ENCODE assay signal across 8 cellular contexts in genomic region chr9:87678650-87679355, GRCh38. TPM values are rescaled to one million over a fixed set of nuclear protein-coding genes. Genes with fewer than 3 reads are reported as not detected.
A peak's percentile ranks its signal among the peaks of the same experiment; 100 is the strongest.
DNase-seq lines count a peak whose midpoint lies in the region; ATAC-seq and TF ChIP-seq lines count a peak whose summit lies in the region.

No MANE protein-coding gene starts in this region.

- H3K36me3 ChIP-seq in SU-DHL-6 (ENCODE audit: low read length) (no peaks in the 10 kb centered on the region), endodermal cell (ENCODE audit: control insufficient read depth, insufficient read depth, low read length) (peaks cover 45% of the 10 kb centered on the region), lung (ENCODE audit: control insufficient read depth in 2 of 2, insufficient read depth in 2 of 2, low read length in 2 of 2) (peaks cover 0 to 13% of the 10 kb centered on the region in 2 donors), upper lobe of right lung (peaks cover 30% of the 10 kb centered on the region)

- H3K9me3 ChIP-seq in SU-DHL-6 (ENCODE audit: insufficient read depth, low read length) = no peaks in the 10 kb centered on the region
- H3K9me3 ChIP-seq in endodermal cell (ENCODE audit: control insufficient read depth, low read length) = no peaks in the 10 kb centered on the region
- H3K9me3 ChIP-seq in lung (ENCODE audit: control insufficient read depth in 2 of 2, insufficient read depth in 1 of 2, low read length in 1 of 2) = no peaks in the 10 kb centered on the region
- no peaks in the 10 kb centered on the region for H3K9me3 ChIP-seq in upper lobe of right lung

- TF ChIP-seq CTCF in LNCAP (IDR thresholded peaks at IDR 0.05) (peak; percentile 83), SU-DHL-6 (IDR thresholded peaks at IDR 0.05; ENCODE audit: insufficient read depth, low read length, poor library complexity, severe bottlenecking) (peak; percentile 58), endodermal cell (conservative IDR thresholded peaks at IDR 0.05) (peak; percentile 86), lung (IDR thresholded peaks at IDR 0.05; ENCODE audit: control extremely low read depth, extremely low read depth) (peak; percentile 45), upper lobe of right lung (IDR thresholded peaks at IDR 0.05) (peak; percentile 81)

- H3K27ac Mint-ChIP-seq in endodermal cell = no peak overlapping the region

- intact Hi-C loops in upper lobe of right lung (cut with DNase I) = no loop called here

- H3K4me1 Mint-ChIP-seq in endodermal cell = no peaks in the 10 kb centered on the region

- H4K20me1 ChIP-seq in SU-DHL-6 (ENCODE audit: low read depth, low read length) = no peaks in the 10 kb centered on the region

- DNase-seq in SKM-1 treated with dmso at 0.1 percent for 144 hours (lab: John Stamatoyannopoulos, UW; ENCODE audit: unreplicated experiment) (peak; percentile 2), SKM-1 (lab: John Stamatoyannopoulos, UW; ENCODE audit: unreplicated experiment) (no peak), endodermal cell (peak; percentile 85), lung (ENCODE audit: low spot score) (peak; percentile 54), upper lobe of right lung (no peak)

- peaks cover 45% of the 10 kb centered on the region for H3K36me3 Mint-ChIP-seq in endodermal cell (ENCODE audit: low read depth)

- no peak overlapping the region for H3K9ac ChIP-seq in SU-DHL-6 (ENCODE audit: low read length)
- no peak overlapping the region for H3K9ac ChIP-seq in endodermal cell (ENCODE audit: extremely low read depth, low read length, poor library complexity, severe bottlenecking)

- no peaks in the 10 kb centered on the region for H3K27me3 Mint-ChIP-seq in endodermal cell (ENCODE audit: insufficient read depth)

- H3K4me1 ChIP-seq in endodermal cell (ENCODE audit: control insufficient read depth, insufficient read depth, low read length) (no peaks in the 10 kb centered on the region), lung (ENCODE audit: control insufficient read depth in 2 of 2, insufficient read depth in 2 of 2, low read length in 2 of 2) (no peaks in the 10 kb centered on the region), upper lobe of right lung (no peaks in the 10 kb centered on the region)

- no peak overlapping the region for H3K4me2 ChIP-seq in SU-DHL-6 (ENCODE audit: low read depth, low read length, poor library complexity, severe bottlenecking)

- H3K4me3 Mint-ChIP-seq in endodermal cell = no peak overlapping the region

- H3K27ac ChIP-seq in SU-DHL-6 (ENCODE audit: low read depth, low read length) (no peak overlapping the region), endodermal cell (ENCODE audit: low read depth, low read length) (no peak overlapping the region), lung (ENCODE audit: low read depth in 1 of 2, low read length in 1 of 2) (no peak overlapping the region), upper lobe of right lung (no peak overlapping the region)

- no peak for ATAC-seq in lung (ENCODE audit: insufficient read depth, low FRiP score)
- ATAC-seq in upper lobe of right lung = peak; percentile 53
- ATAC-seq in GM18868 (IDR thresholded peaks at IDR 0.05; ENCODE audit: unreplicated experiment) = no peak

- H3K9me2 ChIP-seq in SU-DHL-6 (replicated peaks; ENCODE audit: insufficient read depth, low read length) = no peaks in the 10 kb centered on the region

- no peak overlapping the region for H2AFZ ChIP-seq in SU-DHL-6 (ENCODE audit: low read depth, low read length, severe bottlenecking)

- H3K27me3 ChIP-seq in SU-DHL-6 (ENCODE audit: low read length) = no peaks in the 10 kb centered on the region
- no peaks in the 10 kb centered on the region for H3K27me3 ChIP-seq in endodermal cell (ENCODE audit: control insufficient read depth, insufficient read depth, low read length, poor library complexity, severe bottlenecking)
- no peaks in the 10 kb centered on the region for H3K27me3 ChIP-seq in lung (ENCODE audit: control insufficient read depth, insufficient read depth)
- no peaks in the 10 kb centered on the region for H3K27me3 ChIP-seq in upper lobe of right lung

- H3K79me2 ChIP-seq in SU-DHL-6 (ENCODE audit: insufficient read depth, low read length) = no peaks in the 10 kb centered on the region

- 88 to 97% methylated on average over 7 to 9 of the region's 9 CpGs for WGBS in endodermal cell (ENCODE audit: insufficient coverage in 1 of 2, insufficient read length in 1 of 2), 2 experiments
- 82 to 83% methylated on average over 9 of the region's 9 CpGs for WGBS in lung, 2 donors

- H3F3A ChIP-seq in SU-DHL-6 (ENCODE audit: insufficient read depth) = no peaks in the 10 kb centered on the region

- H3K9me3 Mint-ChIP-seq in endodermal cell = no peaks in the 10 kb centered on the region

- no peak overlapping the region for H3K4me3 ChIP-seq in SU-DHL-6 (ENCODE audit: insufficient read depth, low read length, poor library complexity, severe bottlenecking)
- H3K4me3 ChIP-seq in endodermal cell (ENCODE audit: low read length) = no peak overlapping the region
- no peak overlapping the region for H3K4me3 ChIP-seq in lung
- no peak overlapping the region for H3K4me3 ChIP-seq in upper lobe of right lung

RNA-seq across cellular contexts. Expression of gene CTSL, which starts 47.1 kb away (rescaled TPM):
- total RNA-seq in endodermal cell (100 to 1,000 TPM in 1 of 2 donors, 10 to 100 TPM in 1; 81.2 to 131 TPM), lung (100 to 1,000 TPM; 126 to 301 TPM), upper lobe of right lung (146 TPM)
- polyA plus RNA-seq in endodermal cell (2013, experiment 1 of 2) = 49.7 TPM
- 47.5 TPM for polyA plus RNA-seq in endodermal cell (2013, experiment 2 of 2)
- 1,000 to 10,000 TPM in 1 of 2 donors, 100 to 1,000 TPM in 1; 109 to 1,526 TPM for polyA plus RNA-seq in lung

Comparison
In these comparisons a context has a peak if more than half of its experiments do, and no peak if none do; other contexts are left out.
1. DNase-seq: peak in SKM-1 treated with dmso at 0.1 percent for 144 hours (single experiment), endodermal cell (single experiment) and lung (single experiment); none in SKM-1 (single experiment) and upper lobe of right lung (single experiment).
2. Peak in every context shown above with its lines, with median percentiles within 50 percentile points of each other: CTCF ChIP-seq.